Comparison of ENCODE assay signal across 8 cellular contexts in genomic region chr1:31063636-31064035, GRCh38. TPM values are rescaled to one million over a fixed set of nuclear protein-coding genes. Genes with fewer than 3 reads are reported as not detected.
A peak's percentile ranks its signal among the peaks of the same experiment; 100 is the strongest.
DNase-seq lines count a peak whose midpoint lies in the region; FAIRE-seq and TF ChIP-seq lines count a peak whose summit lies in the region.

No MANE protein-coding gene starts in this region.

- TF ChIP-seq EP300 in H1 (IDR thresholded peaks at IDR 0.05; ENCODE audit: borderline replicate concordance in 1 of 2, low read depth in 2 of 2, low read length in 2 of 2) = no peak

- no peak overlapping the region for H2BK120ac ChIP-seq in H1 (replicated peaks; ENCODE audit: low read depth, low read length)

- FAIRE-seq in GM12891 (lab: Jason Lieb, UNC) = no peak
- FAIRE-seq in H1 (lab: Jason Lieb, UNC) = no peak

- no peak overlapping the region for H2BK5ac ChIP-seq in H1 (ENCODE audit: low read depth, low read length)

- H3K27me3 ChIP-seq in OCI-LY3 (ENCODE audit: low read depth, low read length) (no peaks in the 10 kb centered on the region), H1 (replicated peaks in 1 of 4; ENCODE audit: control insufficient read depth in 3 of 4, extremely low read depth in 1 of 4, insufficient read depth in 3 of 4, low read length in 3 of 4) (no peaks in the 10 kb centered on the region)

- H3K9ac ChIP-seq in OCI-LY3 (ENCODE audit: low read length) (peak overlapping the region; percentile 100), H1 (replicated peaks in 1 of 4; ENCODE audit: extremely low read depth in 1 of 4, low read depth in 3 of 4, low read length in 3 of 4) (peak overlapping the region in 2 of 4 experiments; percentile 92 to 94; a peak in 4 of 7 replicates)

- H2BK15ac ChIP-seq in H1 (ENCODE audit: low read length) = no peak overlapping the region

- peaks cover 5% of the 10 kb centered on the region for H3K36me3 Mint-ChIP-seq in osteocyte (ENCODE audit: unreplicated experiment)

- H3K4me3 Mint-ChIP-seq in osteocyte (ENCODE audit: unreplicated experiment) = peak overlapping the region; percentile 99

- peaks cover 10% of the 10 kb centered on the region for H3K36me3 ChIP-seq in OCI-LY3 (replicated peaks; ENCODE audit: low read depth, low read length)
- peaks cover 2 to 10% (median 6%) of the 10 kb centered on the region in 4 experiments; a peak in 6 of 8 replicates for H3K36me3 ChIP-seq in H1 (ENCODE audit: control insufficient read depth in 2 of 4, insufficient read depth in 4 of 4, low read length in 3 of 4)

- CTCF ChIA-PET in H1 (lab: Charles Lee; ENCODE audit: partially characterized antibody) = interaction anchor here (1.2 to 1.4 kb wide), 2 partner anchors 11 to 121 kb away, joined by 3 read pairs; no protein-coding TSS in a partner anchor

- H3K9me3 ChIP-seq in OCI-LY3 (ENCODE audit: insufficient read depth, low read length) (no peaks in the 10 kb centered on the region), H1 (ENCODE audit: insufficient read depth in 2 of 2, low read depth in 1 of 2, low read length in 1 of 2) (no peaks in the 10 kb centered on the region)

- POLR2A ChIA-PET in H1 (lab: Charles Lee; ENCODE audit: partially characterized antibody) = interaction anchor here (0.7 to 3.9 kb wide), 14 partner anchors 8 to 109 kb away, joined by 3 to 42 read pairs (median 11); no protein-coding TSS in a partner anchor

- no peak for TF ChIP-seq CTCF in OCI-LY3 (IDR thresholded peaks at IDR 0.05; ENCODE audit: low read depth, low read length)
- TF ChIP-seq CTCF in H1 (IDR thresholded peaks at IDR 0.05; ENCODE audit: control extremely low read depth in 1 of 3, insufficient read depth in 1 of 3, low read depth in 1 of 3, low read length in 3 of 3) = no peak
- TF ChIP-seq CTCF in osteocyte (IDR thresholded peaks at IDR 0.05) = no peak

- H3K27ac ChIP-seq in OCI-LY3 (ENCODE audit: low read length) (peak overlapping the region; percentile 37), H1 (ENCODE audit: low read depth, low read length) (peak overlapping the region; percentile 30; the same call in 1 of the 2 replicates)

- no peak overlapping the region for H3K56ac ChIP-seq in H1 (replicated peaks; ENCODE audit: insufficient read length, low read depth, low read length)

- H2BK20ac ChIP-seq in H1 (ENCODE audit: low read length) = no peak overlapping the region

- no peak overlapping the region for H3K23ac ChIP-seq in H1 (ENCODE audit: insufficient read length)

- H4K91ac ChIP-seq in H1 (replicated peaks; ENCODE audit: insufficient read length, low read length) = no peak overlapping the region

- H3K14ac ChIP-seq in H1 (ENCODE audit: insufficient read length) = no peak overlapping the region

- TF ChIP-seq POLR2A in GM12891 (IDR thresholded peaks at IDR 0.05; ENCODE audit: low read depth, low read length) (no peak), H1 (IDR thresholded peaks at IDR 0.05; ENCODE audit: control extremely low read depth in 1 of 2, low read depth in 2 of 2, low read length in 2 of 2) (no peak)

- H3K9me3 Mint-ChIP-seq in osteocyte (ENCODE audit: unreplicated experiment) = no peaks in the 10 kb centered on the region

- H3K4ac ChIP-seq in H1 (replicated peaks; ENCODE audit: insufficient read length, low read depth, low read length) = no peak overlapping the region

- H3K79me1 ChIP-seq in H1 (ENCODE audit: low read depth, low read length) = no peaks in the 10 kb centered on the region; the same call in 1 of the 2 replicates

- H2AK5ac ChIP-seq in H1 (ENCODE audit: low read depth, low read length) = no peak overlapping the region

- WGBS in H1 (ENCODE audit: extremely low coverage in 1 of 2, insufficient coverage in 1 of 2, insufficient read length in 1 of 2, insufficient replicate concordance in 2 of 2, low coverage in 1 of 2, low lambda C conversion rate in 2 of 2, missing lambda C conversion rate in 1 of 2), 2 experiments = 16% methylated on average over 4 of the region's 4 CpGs; no CpG with 5 or more reads in 1 of the 2 experiments

- DNase-seq in GM12891 (ENCODE audit: insufficient read length, low spot score) (no peak), H1 (ENCODE audit: low read depth in 1 of 2, low spot score in 2 of 2) (no peak), osteocyte (ENCODE audit: extremely low spot score, unreplicated experiment) (no peak), AG20443 (ENCODE audit: low spot score) (no peak), NCI-H748 treated with DMSO at 0.1 percent for 48 hours (lab: John Stamatoyannopoulos, UW) (no peak), putamen (ENCODE audit: low spot score) (no peak), posterior vena cava (ENCODE audit: low spot score) (no peak)

- peaks cover 55% of the 10 kb centered on the region for H4K20me1 ChIP-seq in OCI-LY3 (ENCODE audit: insufficient read depth, low read length)
- peaks cover 26 to 28% of the 10 kb centered on the region in 2 experiments for H4K20me1 ChIP-seq in H1 (replicated peaks in 1 of 2; ENCODE audit: control insufficient read depth in 1 of 2, insufficient read depth in 2 of 2, low read length in 2 of 2)

- intact Hi-C loops in posterior vena cava (cut with DNase I) = no loop called here

- H3K4me2 ChIP-seq in OCI-LY3 (ENCODE audit: low read length) (peak overlapping the region; percentile 93), H1 (ENCODE audit: insufficient read depth in 1 of 2, low read depth in 2 of 2, low read length in 2 of 2) (peak overlapping the region; percentile 53 to 63)

- peaks cover 34% of the 10 kb centered on the region for H3K4me1 Mint-ChIP-seq in osteocyte (ENCODE audit: unreplicated experiment)

- no peak overlapping the region for H2BK12ac ChIP-seq in H1 (ENCODE audit: low read depth, low read length)

- H2AFZ ChIP-seq in OCI-LY3 (ENCODE audit: low read depth, low read length) = no peak overlapping the region
- H2AFZ ChIP-seq in H1 (ENCODE audit: low read length) = no peak overlapping the region

- H3K4me3 ChIP-seq in OCI-LY3 (ENCODE audit: low read length) = peak overlapping the region; percentile 100
- peak overlapping the region; percentile 89 to 98 (median 90) for H3K4me3 ChIP-seq in H1 (ENCODE audit: extremely low read depth in 1 of 4, insufficient read depth in 2 of 4, low read depth in 3 of 4, low read length in 4 of 4)

- peaks cover 72% of the 10 kb centered on the region for H3K79me2 ChIP-seq in OCI-LY3 (ENCODE audit: low read length)
- peaks cover 64 to 65% of the 10 kb centered on the region in 2 experiments for H3K79me2 ChIP-seq in H1 (ENCODE audit: control insufficient read depth in 1 of 2, insufficient read depth in 2 of 2, low read length in 2 of 2)

- no peak overlapping the region for H4K5ac ChIP-seq in H1 (ENCODE audit: insufficient read length, low read depth, low read length)

- no peak overlapping the region for H4K8ac ChIP-seq in H1 (ENCODE audit: extremely low read depth, insufficient read depth, low read length)

- no peak overlapping the region for H3K18ac ChIP-seq in H1 (ENCODE audit: extremely low read depth, low read length)

- peak overlapping the region; percentile 99 for H3K27ac Mint-ChIP-seq in osteocyte (ENCODE audit: unreplicated experiment)

- H3K4me1 ChIP-seq in OCI-LY3 (ENCODE audit: low read length) = peaks cover 13% of the 10 kb centered on the region
- peaks cover 0 to 3% (median 0%) of the 10 kb centered on the region in 4 experiments; a peak in 2 of 7 replicates for H3K4me1 ChIP-seq in H1 (replicated peaks in 1 of 4; ENCODE audit: control insufficient read depth in 3 of 4, insufficient read depth in 4 of 4, low read length in 3 of 4)

- peaks cover 4% of the 10 kb centered on the region for H3K23me2 ChIP-seq in H1 (ENCODE audit: low read depth, low read length)

- no peaks in the 10 kb centered on the region for H3K27me3 Mint-ChIP-seq in osteocyte (ENCODE audit: unreplicated experiment)

- TF ChIP-seq RAD21 in H1 (IDR thresholded peaks at IDR 0.05 in 1 of 2, conservative IDR thresholded peaks at IDR 0.05 in 1 of 2; ENCODE audit: low read depth in 2 of 2, low read length in 2 of 2) = no peak

TF ChIP-seq in GM12891, 5 proteins besides CTCF, POLR2A, EP300 and RAD21:
- TF ChIP-seq SPI1 (IDR thresholded peaks at IDR 0.05; ENCODE audit: low read depth, low read length) = 0 out of 2 replicates have a peak, but pooled peaks have one; percentile 5
- no peak for TF ChIP-seq POLR2AphosphoS5 (IDR thresholded peaks at IDR 0.05; ENCODE audit: low read depth, low read length)

TF ChIP-seq in H1, 55 proteins besides CTCF, POLR2A, EP300 and RAD21:
- no peak for TF ChIP-seq SP1 (IDR thresholded peaks at IDR 0.05; ENCODE audit: low read depth, low read length)
- TF ChIP-seq NRF1 (IDR thresholded peaks at IDR 0.05; ENCODE audit: low read depth, low read length) = no peak
- TF ChIP-seq, protein P1, sequence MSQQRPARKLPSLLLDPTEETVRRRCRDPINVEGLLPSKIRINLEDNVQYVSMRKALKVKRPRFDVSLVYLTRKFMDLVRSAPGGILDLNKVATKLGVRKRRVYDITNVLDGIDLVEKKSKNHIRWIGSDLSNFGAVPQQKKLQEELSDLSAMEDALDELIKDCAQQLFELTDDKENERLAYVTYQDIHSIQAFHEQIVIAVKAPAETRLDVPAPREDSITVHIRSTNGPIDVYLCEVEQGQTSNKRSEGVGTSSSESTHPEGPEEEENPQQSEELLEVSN (IDR thresholded peaks at IDR 0.05) = no peak
- TF ChIP-seq CEBPB (IDR thresholded peaks at IDR 0.05; ENCODE audit: low read depth, low read length) = no peak
- TF ChIP-seq EGR1 (IDR thresholded peaks at IDR 0.05; ENCODE audit: borderline replicate concordance, low read depth, low read length) = no peak
- no peak for TF ChIP-seq TCF12 (IDR thresholded peaks at IDR 0.05; ENCODE audit: low read depth, low read length)
- TF ChIP-seq CHD2 (IDR thresholded peaks at IDR 0.05; ENCODE audit: low read length) = no peak
- TF ChIP-seq CREB1 (IDR thresholded peaks at IDR 0.05) = no peak
- no peak for TF ChIP-seq TAF1 (IDR thresholded peaks at IDR 0.05; ENCODE audit: low read depth, low read length)
- no peak for TF ChIP-seq JUN (IDR thresholded peaks at IDR 0.05; ENCODE audit: low read depth, low read length)
- TF ChIP-seq TEAD4 (IDR thresholded peaks at IDR 0.05; ENCODE audit: low read depth, low read length) = no peak
TF ChIP-seq in H1: peak in this region for 0.

RNA-seq across cellular contexts. Expression of gene PUM1, which starts 1.9 kb away (rescaled TPM):
- 22.7 TPM for polyA plus RNA-seq in GM12891 (2012; ENCODE audit: low read depth, missing spikeins)
- total RNA-seq in H1 (2021; fragmentation: NEBNext Ultra II Directional; extraction: Animal tissue kit (Norgen Biotek cat#: 25700)) = 169 and 177 TPM in 2 replicates
- 122 and 143 TPM in 2 replicates for polyA plus RNA-seq in H1 (2011; rRNA removed)
- polyA plus RNA-seq in H1 (2011; cell fraction: cytosol; rRNA removed) = 114 TPM
- polyA plus RNA-seq in H1 (2011; cell fraction: nucleus; rRNA removed) = 198 TPM
- 83.0 to 113 TPM (median 95.2 TPM) in 4 replicates for polyA plus RNA-seq in H1 (2012, experiment 1 of 2)
- 8.8 TPM for polyA plus RNA-seq in H1 (2012, experiment 2 of 2)
- polyA plus RNA-seq in H1 (2013, experiment 1 of 2) = 56.3 TPM
- 55.8 TPM for polyA plus RNA-seq in H1 (2013, experiment 2 of 2)
- 621 and 639 TPM in 2 replicates for polyA minus RNA-seq in H1 (2011; rRNA and poly(A)+ RNA removed)
- 162 TPM for polyA minus RNA-seq in H1 (2011; cell fraction: cytosol; rRNA and poly(A)+ RNA removed)
- 259 TPM for polyA minus RNA-seq in H1 (2011; cell fraction: nucleus; rRNA and poly(A)+ RNA removed)
- 139 and 145 TPM in 2 replicates for total RNA-seq in osteocyte
- 10 to 100 TPM; 73.2 to 87.9 TPM for total RNA-seq in posterior vena cava
